8 cellular contexts compared by ENCODE assay signal in genomic region chr3:127820871-127821853, GRCh38. TPM values are rescaled to one million over a fixed set of nuclear protein-coding genes. Genes with fewer than 3 reads are reported as not detected.
DNase-seq lines count a peak whose midpoint lies in the region; ATAC-seq and TF ChIP-seq lines count a peak whose summit lies in the region.

No MANE protein-coding gene starts in this region.

- intact Hi-C loops in gastrocnemius medialis (cut with DNase I; ENCODE audit: low total_unique reads), result loop anchor here (2.0 to 5.0 kb wide), 2 partner anchors 34 to 149 kb away; partner anchors contain the start of gene ABTB1

- H3K4me3 ChIP-seq in fibroblast of mammary gland (ENCODE audit: control insufficient read depth, low read depth, low read length), result peak overlapping the region; percentile 79
- H3K4me3 ChIP-seq in gastrocnemius medialis, result peak overlapping the region; percentile 67 to 92 (median 85)

- peaks cover 0 to 3% of the 10 kb centered on the region in 2 donors for H3K36me3 ChIP-seq in gastrocnemius medialis

- H3K4me1 ChIP-seq in gastrocnemius medialis, result peaks cover 51 to 61% of the 10 kb centered on the region in 2 donors

- TF ChIP-seq CTCF in fibroblast of mammary gland (conservative IDR thresholded peaks at IDR 0.05; ENCODE audit: control insufficient read depth, insufficient read depth, low read depth, low read length) (no peak), gastrocnemius medialis (IDR thresholded peaks at IDR 0.05 in 4 of 5, conservative IDR thresholded peaks at IDR 0.05 in 1 of 5) (no peak)

- no peaks in the 10 kb centered on the region for H3K36me3 Mint-ChIP-seq in activated CD8-positive, alpha-beta memory T cell treated with anti-CD3 and anti-CD28 coated beads, Interleukin-2, amount 10 ng/mL, durations not matched to agents 7 days and 5 days

- H3K27ac Mint-ChIP-seq in activated CD8-positive, alpha-beta memory T cell treated with anti-CD3 and anti-CD28 coated beads, Interleukin-2, amount 10 ng/mL, durations not matched to agents 7 days and 5 days, result peak overlapping the region; percentile 39

- DNase-seq in activated CD8-positive, alpha-beta memory T cell treated with anti-CD3 and anti-CD28 coated beads, Interleukin-2, amount 10 ng/mL, durations not matched to agents 7 days and 5 days, result peak; percentile 53
- DNase-seq in activated CD8-positive, alpha-beta memory T cell treated with anti-CD3 and anti-CD28 coated beads, Interleukin-2, amount 50 U/mL, for 4 hours, result no peak
- DNase-seq in NOMO-1 treated with DMSO at 0.1 percent for 48 hours (lab: John Stamatoyannopoulos, UW; ENCODE audit: unreplicated experiment), result peak; percentile 64
- peak; percentile 37 for DNase-seq in fibroblast of mammary gland (ENCODE audit: low read depth)
- DNase-seq in gastrocnemius medialis, result no peak
- no peak for DNase-seq in NCI-H1436 (lab: John Stamatoyannopoulos, UW)

- peak overlapping the region; percentile 80 to 92 (median 84) for H3K27ac ChIP-seq in gastrocnemius medialis

- H3K9me3 ChIP-seq in gastrocnemius medialis, result no peaks in the 10 kb centered on the region

- no peaks in the 10 kb centered on the region for H3K9me3 Mint-ChIP-seq in activated CD8-positive, alpha-beta memory T cell treated with anti-CD3 and anti-CD28 coated beads, Interleukin-2, amount 10 ng/mL, durations not matched to agents 7 days and 5 days (ENCODE audit: low read depth)

- H3K27me3 ChIP-seq in gastrocnemius medialis, result no peaks in the 10 kb centered on the region

- H3K4me3 Mint-ChIP-seq in activated CD8-positive, alpha-beta memory T cell treated with anti-CD3 and anti-CD28 coated beads, Interleukin-2, amount 10 ng/mL, durations not matched to agents 7 days and 5 days, result peak overlapping the region; percentile 84

- in situ Hi-C loops in gastrocnemius medialis (cut with MboI; ENCODE audit: low sequenced_read_pairs in 4 of 4), result no loop called here

- peaks cover 44% of the 10 kb centered on the region for H3K27me3 Mint-ChIP-seq in activated CD8-positive, alpha-beta memory T cell treated with anti-CD3 and anti-CD28 coated beads, Interleukin-2, amount 10 ng/mL, durations not matched to agents 7 days and 5 days

- CTCF ChIA-PET in activated CD8-positive, alpha-beta memory T cell treated with anti-CD3 and anti-CD28 coated beads, Interleukin-2, amount 10 ng/mL, durations not matched to agents 7 days and 5 days (lab: Charles Lee), result interaction anchor here (0.9 to 4.9 kb wide), 5 partner anchors 10 to 107 kb away, joined by 3 to 39 read pairs (median 3); no protein-coding TSS in a partner anchor

- peaks cover 39% of the 10 kb centered on the region for H3K4me1 Mint-ChIP-seq in activated CD8-positive, alpha-beta memory T cell treated with anti-CD3 and anti-CD28 coated beads, Interleukin-2, amount 10 ng/mL, durations not matched to agents 7 days and 5 days

- no peak for ATAC-seq in activated CD8-positive, alpha-beta memory T cell treated with anti-CD3 and anti-CD28 coated beads, Interleukin-2, amount 10 ng/mL, durations not matched to agents 7 days and 5 days
- no peak for ATAC-seq in gastrocnemius medialis
- no peak for ATAC-seq in HG03280 (IDR thresholded peaks at IDR 0.05; ENCODE audit: unreplicated experiment)
- ATAC-seq in GM19035 (IDR thresholded peaks at IDR 0.05; ENCODE audit: unreplicated experiment), result no peak

- peak in 1 of 2 donors; percentile 11 for TF ChIP-seq POLR2A in gastrocnemius medialis (IDR thresholded peaks at IDR 0.05)

RNA-seq across cellular contexts. Expression of gene MGLL, which starts 1.2 kb away (rescaled TPM):
- 1 to 10 TPM; 3.4 to 5.0 TPM for total RNA-seq in activated CD8-positive, alpha-beta memory T cell treated with anti-CD3 and anti-CD28 coated beads, Interleukin-2, amount 10 ng/mL, durations not matched to agents 7 days and 5 days
- 10 to 100 TPM; 26.5 to 50.2 (median 43.8) TPM for total RNA-seq in gastrocnemius medialis

Comparison
In these comparisons a context has a peak if more than half of its experiments do, and no peak if none do; other contexts are left out.
1. DNase-seq: peak in activated CD8-positive, alpha-beta memory T cell treated with anti-CD3 and anti-CD28 coated beads, Interleukin-2, amount 10 ng/mL, durations not matched to agents 7 days and 5 days (single experiment), NOMO-1 treated with DMSO at 0.1 percent for 48 hours (single experiment) and fibroblast of mammary gland (single experiment); none in activated CD8-positive, alpha-beta memory T cell treated with anti-CD3 and anti-CD28 coated beads, Interleukin-2, amount 50 U/mL, for 4 hours (single experiment), gastrocnemius medialis (0 of 2) and NCI-H1436 (single experiment).
2. RNA of gene MGLL, which starts 1.2 kb away (total RNA-seq): 26.5 to 50.2 TPM in gastrocnemius medialis; 3.4 to 5.0 TPM in activated CD8-positive, alpha-beta memory T cell treated with anti-CD3 and anti-CD28 coated beads, Interleukin-2, amount 10 ng/mL, durations not matched to agents 7 days and 5 days; every median in the first group is over 4 times any median in the second.